1 cellular context compared by ENCODE assay signal in the genomic region with DNA sequence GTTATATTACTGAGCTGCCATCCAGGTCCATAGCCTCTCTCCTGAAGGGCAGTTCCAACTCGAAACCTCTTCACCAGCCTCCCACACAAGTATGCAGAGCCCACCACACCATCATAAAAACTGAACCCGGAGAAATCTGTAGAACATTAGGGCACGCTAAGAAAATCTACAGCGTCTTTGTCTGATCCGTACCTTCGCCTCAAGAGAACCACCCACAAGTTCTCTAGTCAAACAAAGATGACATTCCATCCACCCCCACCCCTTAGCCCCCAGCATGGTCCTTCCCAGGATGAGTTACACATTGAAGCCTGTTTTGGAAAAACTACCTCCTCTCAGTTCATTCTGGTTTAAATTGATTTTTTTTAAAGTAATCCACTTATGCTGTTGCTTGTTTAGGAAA.
TF ChIP-seq lines count a peak whose summit lies in the region.

No MANE protein-coding gene starts in this region.

TF ChIP-seq in GM23338, 12 proteins besides CTCF, POLR2A, EP300 and RAD21 (continued from another document):
- TF ChIP-seq, protein P1, sequence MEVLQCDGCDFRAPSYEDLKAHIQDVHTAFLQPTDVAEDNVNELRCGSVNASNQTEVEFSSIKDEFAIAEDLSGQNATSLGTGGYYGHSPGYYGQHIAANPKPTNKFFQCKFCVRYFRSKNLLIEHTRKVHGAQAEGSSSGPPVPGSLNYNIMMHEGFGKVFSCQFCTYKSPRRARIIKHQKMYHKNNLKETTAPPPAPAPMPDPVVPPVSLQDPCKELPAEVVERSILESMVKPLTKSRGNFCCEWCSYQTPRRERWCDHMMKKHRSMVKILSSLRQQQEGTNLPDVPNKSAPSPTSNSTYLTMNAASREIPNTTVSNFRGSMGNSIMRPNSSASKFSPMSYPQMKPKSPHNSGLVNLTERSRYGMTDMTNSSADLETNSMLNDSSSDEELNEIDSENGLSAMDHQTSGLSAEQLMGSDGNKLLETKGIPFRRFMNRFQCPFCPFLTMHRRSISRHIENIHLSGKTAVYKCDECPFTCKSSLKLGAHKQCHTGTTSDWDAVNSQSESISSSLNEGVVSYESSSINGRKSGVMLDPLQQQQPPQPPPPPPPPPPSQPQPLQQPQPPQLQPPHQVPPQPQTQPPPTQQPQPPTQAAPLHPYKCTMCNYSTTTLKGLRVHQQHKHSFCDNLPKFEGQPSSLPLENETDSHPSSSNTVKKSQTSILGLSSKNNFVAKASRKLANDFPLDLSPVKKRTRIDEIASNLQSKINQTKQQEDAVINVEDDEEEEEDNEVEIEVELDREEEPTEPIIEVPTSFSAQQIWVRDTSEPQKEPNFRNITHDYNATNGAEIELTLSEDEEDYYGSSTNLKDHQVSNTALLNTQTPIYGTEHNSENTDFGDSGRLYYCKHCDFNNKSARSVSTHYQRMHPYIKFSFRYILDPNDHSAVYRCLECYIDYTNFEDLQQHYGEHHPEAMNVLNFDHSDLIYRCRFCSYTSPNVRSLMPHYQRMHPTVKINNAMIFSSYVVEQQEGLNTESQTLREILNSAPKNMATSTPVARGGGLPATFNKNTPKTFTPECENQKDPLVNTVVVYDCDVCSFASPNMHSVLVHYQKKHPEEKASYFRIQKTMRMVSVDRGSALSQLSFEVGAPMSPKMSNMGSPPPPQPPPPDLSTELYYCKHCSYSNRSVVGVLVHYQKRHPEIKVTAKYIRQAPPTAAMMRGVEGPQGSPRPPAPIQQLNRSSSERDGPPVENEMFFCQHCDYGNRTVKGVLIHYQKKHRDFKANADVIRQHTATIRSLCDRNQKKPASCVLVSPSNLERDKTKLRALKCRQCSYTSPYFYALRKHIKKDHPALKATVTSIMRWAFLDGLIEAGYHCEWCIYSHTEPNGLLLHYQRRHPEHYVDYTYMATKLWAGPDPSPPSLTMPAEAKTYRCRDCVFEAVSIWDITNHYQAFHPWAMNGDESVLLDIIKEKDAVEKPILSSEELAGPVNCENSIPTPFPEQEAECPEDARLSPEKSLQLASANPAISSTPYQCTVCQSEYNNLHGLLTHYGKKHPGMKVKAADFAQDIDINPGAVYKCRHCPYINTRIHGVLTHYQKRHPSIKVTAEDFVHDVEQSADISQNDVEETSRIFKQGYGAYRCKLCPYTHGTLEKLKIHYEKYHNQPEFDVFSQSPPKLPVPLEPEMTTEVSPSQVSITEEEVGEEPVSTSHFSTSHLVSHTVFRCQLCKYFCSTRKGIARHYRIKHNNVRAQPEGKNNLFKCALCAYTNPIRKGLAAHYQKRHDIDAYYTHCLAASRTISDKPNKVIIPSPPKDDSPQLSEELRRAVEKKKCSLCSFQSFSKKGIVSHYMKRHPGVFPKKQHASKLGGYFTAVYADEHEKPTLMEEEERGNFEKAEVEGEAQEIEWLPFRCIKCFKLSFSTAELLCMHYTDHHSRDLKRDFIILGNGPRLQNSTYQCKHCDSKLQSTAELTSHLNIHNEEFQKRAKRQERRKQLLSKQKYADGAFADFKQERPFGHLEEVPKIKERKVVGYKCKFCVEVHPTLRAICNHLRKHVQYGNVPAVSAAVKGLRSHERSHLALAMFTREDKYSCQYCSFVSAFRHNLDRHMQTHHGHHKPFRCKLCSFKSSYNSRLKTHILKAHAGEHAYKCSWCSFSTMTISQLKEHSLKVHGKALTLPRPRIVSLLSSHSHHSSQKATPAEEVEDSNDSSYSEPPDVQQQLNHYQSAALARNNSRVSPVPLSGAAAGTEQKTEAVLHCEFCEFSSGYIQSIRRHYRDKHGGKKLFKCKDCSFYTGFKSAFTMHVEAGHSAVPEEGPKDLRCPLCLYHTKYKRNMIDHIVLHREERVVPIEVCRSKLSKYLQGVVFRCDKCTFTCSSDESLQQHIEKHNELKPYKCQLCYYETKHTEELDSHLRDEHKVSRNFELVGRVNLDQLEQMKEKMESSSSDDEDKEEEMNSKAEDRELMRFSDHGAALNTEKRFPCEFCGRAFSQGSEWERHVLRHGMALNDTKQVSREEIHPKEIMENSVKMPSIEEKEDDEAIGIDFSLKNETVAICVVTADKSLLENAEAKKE (CRISPR knock-in tag; IDR thresholded peaks at IDR 0.05): no peak
